Comparison of ENCODE assay signal across 8 cellular contexts in the genomic region with DNA sequence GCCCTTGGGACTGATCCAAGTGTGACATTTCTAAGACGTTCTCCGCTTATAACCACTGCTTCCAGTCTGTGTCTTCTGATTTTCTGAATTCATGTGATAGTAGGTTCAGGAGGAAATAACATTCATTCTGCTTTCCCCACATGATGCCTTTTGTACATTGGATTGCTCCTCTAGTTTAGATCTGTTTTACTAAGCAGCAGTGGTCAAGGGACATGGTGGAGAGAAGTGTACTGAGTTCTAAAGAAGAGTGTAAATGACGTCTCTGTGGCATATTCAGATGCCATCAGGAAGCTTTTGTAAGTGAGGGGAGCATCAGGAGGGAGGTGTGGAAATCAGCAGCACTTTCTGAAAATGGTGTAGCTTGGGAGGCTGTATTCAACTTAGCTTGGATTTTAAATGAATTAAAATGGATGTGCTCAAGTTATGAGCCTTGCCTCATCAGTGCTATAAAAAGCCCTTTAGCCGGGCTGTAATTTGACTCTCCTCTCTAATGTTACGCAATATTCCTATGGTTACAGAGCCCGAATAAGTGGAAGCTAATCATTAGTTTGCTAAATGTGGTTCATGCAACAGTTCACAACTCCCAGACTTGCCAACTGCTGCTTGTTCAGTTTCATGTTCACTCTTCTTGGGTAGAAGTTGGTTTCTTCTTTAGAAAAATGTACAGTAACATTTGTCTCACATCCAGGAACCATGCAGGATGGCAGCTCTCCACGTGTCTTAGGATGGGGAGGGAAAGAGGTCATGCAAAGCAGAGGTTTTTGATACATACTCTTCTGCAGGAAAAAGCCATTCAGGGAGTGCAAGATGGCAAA.
DNase-seq lines count a peak whose midpoint lies in the region; ATAC-seq and TF ChIP-seq lines count a peak whose summit lies in the region.

No MANE protein-coding gene starts in this region.

- H3K4me3 ChIP-seq in LNCaP clone FGC (ENCODE audit: low read depth, low read length) (no peak overlapping the region), spleen (no peak overlapping the region)

- peaks cover 0 to 46% (median 14%) of the 10 kb centered on the region in 6 donors for H3K4me1 ChIP-seq in spleen

- no peaks in the 10 kb centered on the region for H3K9me3 ChIP-seq in spleen

- TF ChIP-seq POLR2A in spleen (IDR thresholded peaks at IDR 0.05), result no peak

- DNase-seq in DMS153 treated with DMSO at 0.1 percent for 48 hours (lab: John Stamatoyannopoulos, UW; ENCODE audit: unreplicated experiment) (peak; percentile 38), LNCaP clone FGC (ENCODE audit: low read depth) (peak; percentile 49), SIG-M5 (lab: John Stamatoyannopoulos, UW) (peak; percentile 88), Right ventricle myocardium superior (no peak), spleen (no peak)
- DNase-seq in activated T-cell treated with anti-CD3 and anti-CD28 coated beads, Interleukin-2, amount 50 U/mL, for 72 hours, result no peak

- 35 to 58% (median 39%) methylated on average over 7 of the region's 7 CpGs for WGBS in spleen, 5 donors

- H3K27me3 Mint-ChIP-seq in activated T-cell treated with anti-CD3 and anti-CD28 coated beads, Interleukin-2, amount 50 U/mL, for 72 hours (ENCODE audit: low read depth), result no peaks in the 10 kb centered on the region

- no peak overlapping the region for H3K27ac Mint-ChIP-seq in activated T-cell treated with anti-CD3 and anti-CD28 coated beads, Interleukin-2, amount 50 U/mL, for 72 hours

- no peaks in the 10 kb centered on the region for H3K36me3 Mint-ChIP-seq in activated T-cell treated with anti-CD3 and anti-CD28 coated beads, Interleukin-2, amount 50 U/mL, for 72 hours (ENCODE audit: insufficient read depth in 2 of 2)

- ATAC-seq in Right ventricle myocardium superior (ENCODE audit: poor library complexity) (peak; percentile 97), GM19035 (IDR thresholded peaks at IDR 0.05; ENCODE audit: unreplicated experiment) (no peak), GM21360 (IDR thresholded peaks at IDR 0.05; ENCODE audit: unreplicated experiment) (no peak)
- ATAC-seq in activated T-cell treated with anti-CD3 and anti-CD28 coated beads, Interleukin-2, amount 50 U/mL, for 72 hours (replicated peaks in 1 of 2), result no peak

- H3K27me3 ChIP-seq in spleen (replicated peaks in 1 of 7), result no peaks in the 10 kb centered on the region

- H3K9me3 Mint-ChIP-seq in activated T-cell treated with anti-CD3 and anti-CD28 coated beads, Interleukin-2, amount 50 U/mL, for 72 hours, result no peaks in the 10 kb centered on the region

- peaks cover 78% of the 10 kb centered on the region for H3K4me1 Mint-ChIP-seq in activated T-cell treated with anti-CD3 and anti-CD28 coated beads, Interleukin-2, amount 50 U/mL, for 72 hours (ENCODE audit: low read depth)

- peak overlapping the region in 6 of 8 donors; percentile 30 to 65 (median 52) for H3K27ac ChIP-seq in spleen

- TF ChIP-seq CTCF in LNCaP clone FGC (IDR thresholded peaks at IDR 0.05; ENCODE audit: control insufficient read depth, extremely low read depth, insufficient read depth), result no peak
- TF ChIP-seq CTCF in spleen (IDR thresholded peaks at IDR 0.05 in 8 of 11, conservative IDR thresholded peaks at IDR 0.05 in 3 of 11), result no peak

- H3K4me3 Mint-ChIP-seq in activated T-cell treated with anti-CD3 and anti-CD28 coated beads, Interleukin-2, amount 50 U/mL, for 72 hours, result no peak overlapping the region

- peaks cover 0 to 51% (median 0%) of the 10 kb centered on the region in 6 donors for H3K36me3 ChIP-seq in spleen

- intact Hi-C loops in Right ventricle myocardium superior (cut with DNase I), result loop anchor here (10.0 kb wide), 1 partner anchor 83 kb away; no protein-coding TSS in a partner anchor
- intact Hi-C loops in spleen (cut with DNase I; ENCODE audit: low total_unique reads), result no loop called here

Comparison
In these comparisons a context has a peak if more than half of its experiments do, and no peak if none do; other contexts are left out.
1. DNase-seq: peak in DMS153 treated with DMSO at 0.1 percent for 48 hours (single experiment), LNCaP clone FGC (single experiment) and SIG-M5 (single experiment); none in Right ventricle myocardium superior (single experiment), spleen (single experiment) and activated T-cell treated with anti-CD3 and anti-CD28 coated beads, Interleukin-2, amount 50 U/mL, for 72 hours (0 of 2).